Comparison of ENCODE assay signal across 8 cellular contexts in the genomic region with DNA sequence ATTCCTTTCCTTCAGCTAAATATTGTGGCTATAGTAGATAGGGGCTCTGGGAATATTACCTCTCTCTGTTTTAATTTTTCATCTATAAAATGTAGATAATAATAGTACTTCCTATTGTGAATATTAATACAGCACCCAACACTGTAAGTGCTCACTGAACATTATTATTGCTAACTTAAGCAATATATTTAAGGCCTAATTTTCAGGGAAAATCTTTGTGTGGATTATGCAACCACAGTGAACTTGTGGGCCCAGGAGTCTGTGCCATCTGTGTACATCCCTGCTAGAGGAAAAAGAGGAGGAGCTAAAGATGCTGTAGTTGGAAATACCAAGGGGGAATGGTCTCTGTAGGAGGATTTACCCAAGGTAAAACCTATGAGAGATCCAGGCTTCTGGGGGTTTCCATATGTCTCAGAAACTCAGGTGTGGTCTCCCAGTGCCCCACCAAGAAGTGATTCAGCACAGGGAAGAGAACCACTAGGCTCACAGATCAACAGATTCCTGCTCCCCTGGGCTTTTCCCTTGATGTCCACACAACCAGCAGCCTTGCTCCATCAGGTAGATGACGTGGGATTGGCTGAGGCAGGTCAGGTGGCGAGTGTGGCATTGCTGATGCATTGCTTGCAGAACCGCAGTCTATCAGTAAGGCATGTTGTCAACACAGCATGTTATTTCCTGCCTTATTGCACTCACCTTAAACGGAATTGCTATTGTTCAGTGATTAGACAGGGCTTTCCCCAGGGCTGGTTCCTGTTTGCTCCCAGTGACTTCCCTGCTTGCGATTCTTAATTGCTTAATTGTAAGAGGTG. TPM values are rescaled to one million over a fixed set of nuclear protein-coding genes. Genes with fewer than 3 reads are reported as not detected.
DNase-seq lines count a peak whose midpoint lies in the region; ATAC-seq, FAIRE-seq and TF ChIP-seq lines count a peak whose summit lies in the region.

No MANE protein-coding gene starts in this region.

- ATAC-seq in GM18909 (IDR thresholded peaks at IDR 0.05; ENCODE audit: poor library complexity, unreplicated experiment): no peak

- CTCF ChIA-PET in endothelial cell of umbilical vein (lab: Charles Lee): interaction anchor here (5.1 kb wide), 1 partner anchor 12 kb away, joined by 35 read pairs; no protein-coding TSS in a partner anchor

- peak overlapping the region; percentile 99 for H3K27ac Mint-ChIP-seq in activated CD4-positive, alpha-beta T cell treated with anti-CD3 and anti-CD28 coated beads, Interleukin-2, amount 10 ng/mL, durations not matched to agents 24 days and 14 days

- H3K27me3 Mint-ChIP-seq in activated CD4-positive, alpha-beta T cell treated with anti-CD3 and anti-CD28 coated beads, Interleukin-2, amount 10 ng/mL, durations not matched to agents 24 days and 14 days: no peaks in the 10 kb centered on the region

- H3K9ac ChIP-seq in HUES64 (ENCODE audit: low read depth, low read length): peak overlapping the region; percentile 27; the same call in 1 of the 2 replicates
- no peak overlapping the region for H3K9ac ChIP-seq in endothelial cell of umbilical vein (replicated peaks; ENCODE audit: extremely low read depth, insufficient read depth, low read length)

- H3K9me3 ChIP-seq in HUES64 (ENCODE audit: insufficient read depth, low read depth, low read length) (no peaks in the 10 kb centered on the region), endothelial cell of umbilical vein (replicated peaks; ENCODE audit: control insufficient read depth, insufficient read depth, low read length) (no peaks in the 10 kb centered on the region)

- intact Hi-C loops in activated CD4-positive, alpha-beta T cell treated with anti-CD3 and anti-CD28 coated beads, Interleukin-2, amount 10 ng/mL, durations not matched to agents 24 days and 14 days (cut with micrococcal nuclease): loop anchor here (2.0 to 10.0 kb wide), 5 partner anchors 15 to 1787 kb away; a partner anchor contains a TSS
- intact Hi-C loops in endothelial cell of umbilical vein (cut with micrococcal nuclease): no loop called here

- TF ChIP-seq POLR2A in endothelial cell of umbilical vein (IDR thresholded peaks at IDR 0.05; ENCODE audit: low read depth, low read length): no peak

- H3K27me3 ChIP-seq in HUES64 (ENCODE audit: insufficient read depth, low read length) (no peaks in the 10 kb centered on the region), endothelial cell of umbilical vein (ENCODE audit: control insufficient read depth in 2 of 2, insufficient read depth in 2 of 2, low read length in 2 of 2) (peaks cover 0 to 2% of the 10 kb centered on the region in 2 experiments)

- H4K20me1 ChIP-seq in endothelial cell of umbilical vein (replicated peaks; ENCODE audit: control insufficient read depth, extremely low read depth, insufficient read depth, low read length): peaks cover 2% of the 10 kb centered on the region

- WGBS in HUES64: 89% methylated on average over 5 of the region's 5 CpGs

- peaks cover 9% of the 10 kb centered on the region for H3K36me3 Mint-ChIP-seq in activated CD4-positive, alpha-beta T cell treated with anti-CD3 and anti-CD28 coated beads, Interleukin-2, amount 10 ng/mL, durations not matched to agents 24 days and 14 days (ENCODE audit: low read depth)

- DNase-seq in GDM1 (lab: John Stamatoyannopoulos, UW): peak; percentile 15
- peak; percentile 95 for DNase-seq in activated CD4-positive, alpha-beta T cell treated with anti-CD3 and anti-CD28 coated beads, Interleukin-2, amount 10 ng/mL, durations not matched to agents 24 days and 14 days
- no peak for DNase-seq in endothelial cell of umbilical vein (ENCODE audit: low read depth, low spot score)
- peak; percentile 59 to 71 (median 65) for DNase-seq in stimulated activated CD4-positive, alpha-beta T cell treated with anti-CD3 and anti-CD28 coated beads, Interleukin-12 subunit alpha, Interleukin-12 subunit beta, amount 100 ng/mL, for 48 hours (ENCODE audit: low read depth in 2 of 3, low spot score in 1 of 3)
- DNase-seq in HT-29 (ENCODE audit: low spot score): no peak
- no peak for DNase-seq in GM19239 (ENCODE audit: insufficient read length, low spot score)

- peak; percentile 63 for FAIRE-seq in endothelial cell of umbilical vein (lab: Jason Lieb, UNC)
- FAIRE-seq in GM19239 (lab: Jason Lieb, UNC): no peak

- H3K4me2 ChIP-seq in endothelial cell of umbilical vein (ENCODE audit: insufficient read depth, low read length): no peak overlapping the region

- H3K79me2 ChIP-seq in endothelial cell of umbilical vein (ENCODE audit: control insufficient read depth, insufficient read depth, low read length): peaks cover 29% of the 10 kb centered on the region

- H3K36me3 ChIP-seq in HUES64 (ENCODE audit: insufficient read depth, low read length) (no peaks in the 10 kb centered on the region), endothelial cell of umbilical vein (ENCODE audit: control insufficient read depth in 2 of 2, extremely low read depth in 1 of 2, insufficient read depth in 2 of 2, low read length in 2 of 2) (no peaks in the 10 kb centered on the region)

- peaks cover 4% of the 10 kb centered on the region for H3K9me3 Mint-ChIP-seq in activated CD4-positive, alpha-beta T cell treated with anti-CD3 and anti-CD28 coated beads, Interleukin-2, amount 10 ng/mL, durations not matched to agents 24 days and 14 days

- no peak for TF ChIP-seq CTCF in endothelial cell of umbilical vein (IDR thresholded peaks at IDR 0.05; ENCODE audit: extremely low read depth in 1 of 2, insufficient read depth in 1 of 2, low read depth in 1 of 2, low read length in 2 of 2)

- BruUV-seq in endothelial cell of umbilical vein (replicated peaks; lab: Mats Ljungman, UMichigan): no TSS peak

- H3K4me1 Mint-ChIP-seq in activated CD4-positive, alpha-beta T cell treated with anti-CD3 and anti-CD28 coated beads, Interleukin-2, amount 10 ng/mL, durations not matched to agents 24 days and 14 days: peaks cover 46% of the 10 kb centered on the region

- H3K4me3 Mint-ChIP-seq in activated CD4-positive, alpha-beta T cell treated with anti-CD3 and anti-CD28 coated beads, Interleukin-2, amount 10 ng/mL, durations not matched to agents 24 days and 14 days: peak overlapping the region; percentile 82

- H3K9me1 ChIP-seq in endothelial cell of umbilical vein (replicated peaks; ENCODE audit: control insufficient read depth, extremely low read depth, insufficient read depth, low read length): no peaks in the 10 kb centered on the region

- H2AFZ ChIP-seq in endothelial cell of umbilical vein (ENCODE audit: low read depth, low read length): no peak overlapping the region

- H3K4me3 ChIP-seq in HUES64 (ENCODE audit: low read length) (no peak overlapping the region), endothelial cell of umbilical vein (replicated peaks in 1 of 3; ENCODE audit: insufficient read depth in 1 of 3, low read depth in 1 of 3, low read length in 3 of 3) (no peak overlapping the region)

- H3K27ac ChIP-seq in HUES64 (ENCODE audit: low read depth, low read length) (peak overlapping the region; percentile 40), endothelial cell of umbilical vein (ENCODE audit: insufficient read depth, low read depth, low read length) (no peak overlapping the region)

- POLR2A ChIA-PET in endothelial cell of umbilical vein (lab: Charles Lee): interaction anchor here (0.6 kb wide), 1 partner anchor 1762 kb away, joined by 9 read pairs; no protein-coding TSS in a partner anchor

- peaks cover 29% of the 10 kb centered on the region for H3K4me1 ChIP-seq in HUES64 (ENCODE audit: insufficient read depth, low read length)
- peaks cover 5% of the 10 kb centered on the region for H3K4me1 ChIP-seq in endothelial cell of umbilical vein (ENCODE audit: control insufficient read depth, extremely low read depth, insufficient read depth, low read length)

- dilution Hi-C loops in endothelial cell of umbilical vein (cut with MboI; ENCODE audit: extremely low pct_ligation_motif_present, low sequenced_read_pairs): no loop called here

TF ChIP-seq in endothelial cell of umbilical vein, 7 proteins besides CTCF, POLR2A, EP300 and RAD21:
- no peak for TF ChIP-seq GATA2 (IDR thresholded peaks at IDR 0.05; ENCODE audit: insufficient read depth, insufficient read length, low read depth, low read length)
- TF ChIP-seq, protein P1, sequence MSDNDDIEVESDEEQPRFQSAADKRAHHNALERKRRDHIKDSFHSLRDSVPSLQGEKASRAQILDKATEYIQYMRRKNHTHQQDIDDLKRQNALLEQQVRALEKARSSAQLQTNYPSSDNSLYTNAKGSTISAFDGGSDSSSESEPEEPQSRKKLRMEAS (IDR thresholded peaks at IDR 0.05; ENCODE audit: insufficient read depth, insufficient read length): no peak
- TF ChIP-seq EZH2 (IDR thresholded peaks at IDR 0.05; ENCODE audit: borderline replicate concordance, low read depth, low read length, severe bottlenecking): no peak
- no peak for TF ChIP-seq FOS (IDR thresholded peaks at IDR 0.05; ENCODE audit: borderline replicate concordance, insufficient read depth, low read length)
- TF ChIP-seq JUN (IDR thresholded peaks at IDR 0.05; ENCODE audit: borderline replicate concordance, insufficient read depth, insufficient read length, low read depth): no peak
- TF ChIP-seq POLR2AphosphoS5 (IDR thresholded peaks at IDR 0.05; ENCODE audit: insufficient read depth, low read depth, low read length): no peak
- no peak for TF ChIP-seq MYC (IDR thresholded peaks at IDR 0.05; ENCODE audit: low read depth, low read length)

RNA-seq across cellular contexts. Expression of a gene that starts 1.6 kb away (rescaled TPM):
- 18.3 TPM for polyA plus RNA-seq in HUES64 (2013, experiment 1 of 2)
- polyA plus RNA-seq in HUES64 (2013, experiment 2 of 2): 26.1 TPM
- total RNA-seq in activated CD4-positive, alpha-beta T cell treated with anti-CD3 and anti-CD28 coated beads, Interleukin-2, amount 10 ng/mL, durations not matched to agents 24 days and 14 days: 41.8 and 44.4 TPM in 2 replicates
- 18.7 and 18.8 TPM in 2 replicates for total RNA-seq in endothelial cell of umbilical vein
- polyA plus RNA-seq in endothelial cell of umbilical vein: 10.6 and 11.6 TPM in 2 replicates
- polyA plus RNA-seq in endothelial cell of umbilical vein (2011; cell fraction: cytosol; rRNA removed): 8.5 and 8.7 TPM in 2 replicates
- 33.4 and 43.6 TPM in 2 replicates for polyA plus RNA-seq in endothelial cell of umbilical vein (2011; cell fraction: nucleus; rRNA removed)
- polyA plus RNA-seq in endothelial cell of umbilical vein (2012): 13.2 and 21.5 TPM in 2 replicates
- 19.2 and 22.7 TPM in 2 replicates for polyA minus RNA-seq in endothelial cell of umbilical vein
- polyA minus RNA-seq in endothelial cell of umbilical vein (2011; cell fraction: cytosol; rRNA and poly(A)+ RNA removed): 3.7 TPM
- 10.7 and 18.4 TPM in 2 replicates for polyA minus RNA-seq in endothelial cell of umbilical vein (2011; cell fraction: nucleus; rRNA and poly(A)+ RNA removed)
- total RNA-seq in HT-29 (2014; rRNA removed; shearing (Covaris generic)): 6.0 and 6.3 TPM in 2 replicates

Comparison
In these comparisons a context has a peak if more than half of its experiments do, and no peak if none do; other contexts are left out.
1. DNase-seq: peak in GDM1 (single experiment), activated CD4-positive, alpha-beta T cell treated with anti-CD3 and anti-CD28 coated beads, Interleukin-2, amount 10 ng/mL, durations not matched to agents 24 days and 14 days (single experiment) and stimulated activated CD4-positive, alpha-beta T cell treated with anti-CD3 and anti-CD28 coated beads, Interleukin-12 subunit alpha, Interleukin-12 subunit beta, amount 100 ng/mL, for 48 hours (3 of 3); none in endothelial cell of umbilical vein (single experiment), HT-29 (single experiment) and GM19239 (single experiment).